In genomic region chr4:2433609-2434350, GRCh38 we compare ENCODE assay signal across 1 cellular context.
TF ChIP-seq lines count a peak whose summit lies in the region.

No MANE protein-coding gene starts in this region.

TF ChIP-seq in K562, 482 proteins besides CTCF, POLR2A, EP300 and RAD21:
- TF ChIP-seq SRSF7 (optimal IDR thresholded peaks at IDR 0.05; ENCODE audit: low read depth, low read length) (no peak), MAX (CRISPR knock-in tag; IDR thresholded peaks at IDR 0.05) (0 out of 2 replicates have a peak, but pooled peaks have one; percentile 1), IFI16 (CRISPR knock-in tag; IDR thresholded peaks at IDR 0.05) (no peak), TFAP4 (CRISPR knock-in tag; IDR thresholded peaks at IDR 0.05; ENCODE audit: borderline replicate concordance) (0 out of 2 replicates have a peak, but pooled peaks have one; percentile 12), ZNF740 (CRISPR knock-in tag; IDR thresholded peaks at IDR 0.05) (no peak), ZNF740 (tag; IDR thresholded peaks at IDR 0.05) (no peak), GTF2A2 (tag; IDR thresholded peaks at IDR 0.05) (no peak), NFE2 (IDR thresholded peaks at IDR 0.05; ENCODE audit: low read depth) (no peak), PRDM10 (IDR thresholded peaks at IDR 0.05; ENCODE audit: partially characterized antibody) (no peak), PTTG1 (tag; IDR thresholded peaks at IDR 0.05; ENCODE audit: low read depth) (no peak), ID3 (CRISPR knock-in tag; IDR thresholded peaks at IDR 0.05) (no peak), ID3 (tag; IDR thresholded peaks at IDR 0.05) (no peak), SMAD2 (IDR thresholded peaks at IDR 0.05; ENCODE audit: low read depth, low read length) (no peak), PHF8 (IDR thresholded peaks at IDR 0.05; ENCODE audit: borderline replicate concordance, low read length) (no peak), SMARCA5 (IDR thresholded peaks at IDR 0.05) (0 out of 2 replicates have a peak, but pooled peaks have one; percentile 13), AFF4 (CRISPR knock-in tag; IDR thresholded peaks at IDR 0.05) (no peak), VEZF1 (CRISPR knock-in tag; IDR thresholded peaks at IDR 0.05) (peak; percentile 41; the same call in 1 of the 2 replicates), CREB5 (CRISPR knock-in tag; IDR thresholded peaks at IDR 0.05) (no peak), ZBTB33 (CRISPR knock-in tag; IDR thresholded peaks at IDR 0.05) (0 out of 2 replicates have a peak, but pooled peaks have one; percentile 26)
